8 cellular contexts compared by ENCODE assay signal in the genomic region with DNA sequence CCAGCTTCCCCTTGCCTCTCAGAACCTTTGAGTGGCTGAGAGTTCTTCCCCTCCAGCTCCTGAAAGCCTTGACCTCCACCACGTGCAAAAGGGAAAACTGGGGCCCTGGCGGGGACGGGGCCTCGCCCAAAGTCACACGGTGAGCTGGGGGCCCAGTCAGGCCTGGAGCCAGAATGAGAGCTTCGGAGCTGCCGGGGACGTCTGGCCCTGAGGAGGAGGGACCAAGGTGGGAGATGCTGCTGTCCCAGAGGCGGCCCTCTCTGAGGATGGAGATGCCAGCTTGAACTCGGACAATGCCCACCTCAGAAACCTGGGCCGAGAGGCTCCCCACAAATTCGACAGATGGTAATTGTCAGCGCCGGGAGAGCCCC. TPM values are rescaled to one million over a fixed set of nuclear protein-coding genes. Genes with fewer than 3 reads are reported as not detected.
DNase-seq lines count a peak whose midpoint lies in the region; ATAC-seq and TF ChIP-seq lines count a peak whose summit lies in the region.

No MANE protein-coding gene starts in this region.

- no peak for TF ChIP-seq EP300 in neural cell (conservative IDR thresholded peaks at IDR 0.05; ENCODE audit: poor library complexity, severe bottlenecking)

- DNase-seq in BJ (ENCODE audit: low read depth), result no peak
- no peak for DNase-seq in effector memory CD4-positive, alpha-beta T cell
- DNase-seq in COR-L47 (lab: John Stamatoyannopoulos, UW), result no peak
- no peak for DNase-seq in NK-92 treated with Interleukin-12 subunit alpha and Interleukin-12 subunit beta, amount 100 ng/mL, for 24 hours (lab: John Stamatoyannopoulos, UW)
- no peak for DNase-seq in AG20443 (ENCODE audit: low spot score)

- CTCF ChIA-PET in BJ (lab: Yijun Ruan, JAX), result interaction anchor here (3.6 kb wide), 1 partner anchor 24 kb away, joined by 15 read pairs; no protein-coding TSS in a partner anchor

- H3K9me3 ChIP-seq in Loucy (ENCODE audit: insufficient read depth, low read depth, low read length) (no peaks in the 10 kb centered on the region), neural cell (ENCODE audit: low read length) (no peaks in the 10 kb centered on the region)
- H3K9me3 ChIP-seq in effector memory CD4-positive, alpha-beta T cell (ENCODE audit: control insufficient read depth, low read length), result no peaks in the 10 kb centered on the region

- H3K9ac ChIP-seq in Loucy (ENCODE audit: low read depth, low read length, poor library complexity, severe bottlenecking), result peak overlapping the region; percentile 97
- H3K9ac ChIP-seq in neural cell (ENCODE audit: low read length), result peak overlapping the region; percentile 89

- H3K4me2 ChIP-seq in Loucy (ENCODE audit: low read depth, low read length, poor library complexity, severe bottlenecking) (peak overlapping the region; percentile 89), neural cell (ENCODE audit: low read length) (no peak overlapping the region)

- no peaks in the 10 kb centered on the region for H3F3A ChIP-seq in Loucy (ENCODE audit: low read depth)
- H3F3A ChIP-seq in neural cell (ENCODE audit: insufficient read depth, low read length, poor library complexity, severe bottlenecking), result no peaks in the 10 kb centered on the region

- POLR2A ChIA-PET in BJ (lab: Charles Lee), result no interaction called here

- peaks cover 40% of the 10 kb centered on the region for H3K4me1 ChIP-seq in Loucy (ENCODE audit: insufficient read depth, low read length, poor library complexity, severe bottlenecking)
- H3K4me1 ChIP-seq in effector memory CD4-positive, alpha-beta T cell (ENCODE audit: control insufficient read depth, insufficient read depth, low read length, poor library complexity, severe bottlenecking), result peaks cover 13% of the 10 kb centered on the region

- peak overlapping the region; percentile 68 for H3K27ac ChIP-seq in effector memory CD4-positive, alpha-beta T cell (ENCODE audit: insufficient read depth, low read length, poor library complexity, severe bottlenecking)
- no peak overlapping the region for H3K27ac ChIP-seq in neural cell (ENCODE audit: low read length)

- TF ChIP-seq RAD21 in neural cell (conservative IDR thresholded peaks at IDR 0.05), result no peak

- H3K79me2 ChIP-seq in Loucy (ENCODE audit: insufficient read depth, low read length) (peaks cover 12% of the 10 kb centered on the region), neural cell (replicated peaks; ENCODE audit: insufficient read depth, low read length) (no peaks in the 10 kb centered on the region)

- no peaks in the 10 kb centered on the region for H3K36me3 ChIP-seq in BJ (ENCODE audit: control insufficient read depth, insufficient read depth, low read length)
- no peaks in the 10 kb centered on the region for H3K36me3 ChIP-seq in Loucy (ENCODE audit: insufficient read depth, low read length)
- no peaks in the 10 kb centered on the region for H3K36me3 ChIP-seq in effector memory CD4-positive, alpha-beta T cell (ENCODE audit: control insufficient read depth, insufficient read depth, low read length)
- H3K36me3 ChIP-seq in neural cell (ENCODE audit: insufficient read depth, low read length), result no peaks in the 10 kb centered on the region

- H2AFZ ChIP-seq in Loucy (ENCODE audit: low read length) (peak overlapping the region; percentile 93), neural cell (ENCODE audit: low read depth, low read length) (peak overlapping the region; percentile 19)

- no peak for ATAC-seq in GM21529 (IDR thresholded peaks at IDR 0.05; ENCODE audit: unreplicated experiment)

- no peaks in the 10 kb centered on the region for H3K9me2 ChIP-seq in Loucy (replicated peaks; ENCODE audit: low read depth, low read length)
- H3K9me2 ChIP-seq in neural cell (ENCODE audit: insufficient read depth, low read length), result no peaks in the 10 kb centered on the region

- TF ChIP-seq CTCF in BJ (IDR thresholded peaks at IDR 0.05; ENCODE audit: insufficient read depth, low read depth, low read length), result no peak
- TF ChIP-seq CTCF in Loucy (conservative IDR thresholded peaks at IDR 0.05; ENCODE audit: low read length), result no peak
- no peak for TF ChIP-seq CTCF in neural cell (IDR thresholded peaks at IDR 0.05; ENCODE audit: poor library complexity, severe bottlenecking)

- H4K20me1 ChIP-seq in Loucy (ENCODE audit: insufficient read depth, low read length, poor library complexity, severe bottlenecking), result no peaks in the 10 kb centered on the region
- H4K20me1 ChIP-seq in neural cell (ENCODE audit: insufficient read depth), result no peaks in the 10 kb centered on the region

- no peaks in the 10 kb centered on the region for H3K27me3 ChIP-seq in BJ (ENCODE audit: control insufficient read depth, insufficient read depth, low read length)
- H3K27me3 ChIP-seq in Loucy (ENCODE audit: insufficient read depth, low read length, poor library complexity, severe bottlenecking), result no peaks in the 10 kb centered on the region
- H3K27me3 ChIP-seq in effector memory CD4-positive, alpha-beta T cell (replicated peaks; ENCODE audit: control insufficient read depth, insufficient read depth, low read length, poor library complexity, severe bottlenecking), result no peaks in the 10 kb centered on the region
- H3K27me3 ChIP-seq in neural cell (ENCODE audit: insufficient read depth, low read depth, low read length), result no peaks in the 10 kb centered on the region

- peak overlapping the region; percentile 95 for H3K4me3 ChIP-seq in BJ (ENCODE audit: low read depth, low read length)
- H3K4me3 ChIP-seq in Loucy (ENCODE audit: low read length, poor library complexity, severe bottlenecking), result peak overlapping the region; percentile 94
- H3K4me3 ChIP-seq in effector memory CD4-positive, alpha-beta T cell (ENCODE audit: insufficient read depth, low read depth, low read length, poor library complexity, severe bottlenecking), result peak overlapping the region; percentile 97
- peak overlapping the region; percentile 94 for H3K4me3 ChIP-seq in neural cell (ENCODE audit: low read length)

TF ChIP-seq in neural cell, 6 proteins besides CTCF, POLR2A, EP300 and RAD21:
- TF ChIP-seq, protein P1, sequence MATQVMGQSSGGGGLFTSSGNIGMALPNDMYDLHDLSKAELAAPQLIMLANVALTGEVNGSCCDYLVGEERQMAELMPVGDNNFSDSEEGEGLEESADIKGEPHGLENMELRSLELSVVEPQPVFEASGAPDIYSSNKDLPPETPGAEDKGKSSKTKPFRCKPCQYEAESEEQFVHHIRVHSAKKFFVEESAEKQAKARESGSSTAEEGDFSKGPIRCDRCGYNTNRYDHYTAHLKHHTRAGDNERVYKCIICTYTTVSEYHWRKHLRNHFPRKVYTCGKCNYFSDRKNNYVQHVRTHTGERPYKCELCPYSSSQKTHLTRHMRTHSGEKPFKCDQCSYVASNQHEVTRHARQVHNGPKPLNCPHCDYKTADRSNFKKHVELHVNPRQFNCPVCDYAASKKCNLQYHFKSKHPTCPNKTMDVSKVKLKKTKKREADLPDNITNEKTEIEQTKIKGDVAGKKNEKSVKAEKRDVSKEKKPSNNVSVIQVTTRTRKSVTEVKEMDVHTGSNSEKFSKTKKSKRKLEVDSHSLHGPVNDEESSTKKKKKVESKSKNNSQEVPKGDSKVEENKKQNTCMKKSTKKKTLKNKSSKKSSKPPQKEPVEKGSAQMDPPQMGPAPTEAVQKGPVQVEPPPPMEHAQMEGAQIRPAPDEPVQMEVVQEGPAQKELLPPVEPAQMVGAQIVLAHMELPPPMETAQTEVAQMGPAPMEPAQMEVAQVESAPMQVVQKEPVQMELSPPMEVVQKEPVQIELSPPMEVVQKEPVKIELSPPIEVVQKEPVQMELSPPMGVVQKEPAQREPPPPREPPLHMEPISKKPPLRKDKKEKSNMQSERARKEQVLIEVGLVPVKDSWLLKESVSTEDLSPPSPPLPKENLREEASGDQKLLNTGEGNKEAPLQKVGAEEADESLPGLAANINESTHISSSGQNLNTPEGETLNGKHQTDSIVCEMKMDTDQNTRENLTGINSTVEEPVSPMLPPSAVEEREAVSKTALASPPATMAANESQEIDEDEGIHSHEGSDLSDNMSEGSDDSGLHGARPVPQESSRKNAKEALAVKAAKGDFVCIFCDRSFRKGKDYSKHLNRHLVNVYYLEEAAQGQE (IDR thresholded peaks at IDR 0.05; ENCODE audit: borderline replicate concordance), result no peak
- TF ChIP-seq SMC3 (conservative IDR thresholded peaks at IDR 0.05; ENCODE audit: poor library complexity) (no peak), TAF1 (IDR thresholded peaks at IDR 0.05; ENCODE audit: low read depth) (no peak), EZH2 (IDR thresholded peaks at IDR 0.05; ENCODE audit: borderline replicate concordance, insufficient read depth, low read length, poor library complexity, severe bottlenecking) (no peak), POLR2AphosphoS5 (IDR thresholded peaks at IDR 0.05) (no peak), MXI1 (conservative IDR thresholded peaks at IDR 0.05; ENCODE audit: poor library complexity, severe bottlenecking) (no peak)
TF ChIP-seq in neural cell: peak in this region for 0.

RNA-seq across cellular contexts. Expression of a gene that starts 0.7 kb away (rescaled TPM):
- polyA plus RNA-seq in BJ (2011; rRNA removed) (0.29 and 0.53 TPM in 2 replicates), neural cell (0.71 and 1.2 TPM in 2 replicates)
- polyA minus RNA-seq in BJ (2011; rRNA and poly(A)+ RNA removed), result 0.43 and 0.67 TPM in 2 replicates
- 1.5 TPM in 2 replicates for polyA minus RNA-seq in neural cell

RNA-seq across cellular contexts. Expression of a gene that starts 1.3 kb away (rescaled TPM):
- polyA plus RNA-seq in BJ (2011; rRNA removed) (3.4 and 5.1 TPM in 2 replicates), neural cell (4.6 and 5.2 TPM in 2 replicates)
- 1.7 and 1.8 TPM in 2 replicates for polyA minus RNA-seq in BJ (2011; rRNA and poly(A)+ RNA removed)
- polyA minus RNA-seq in neural cell, result 3.1 and 4.1 TPM in 2 replicates
